In genomic region chr9:108022246-108022935, GRCh38 we compare ENCODE assay signal across 27 cellular contexts.
"Had no signal": no experiment of that assay in that cellular context is flagged by ENCODE, and none has a peak within 500 bp of the region (broad histone marks: within the 10 kb centered on the region; RNA-seq: fewer than 3 reads in every experiment).

No MANE protein-coding gene starts in this region.

- H3K4me3 ChIP-seq: adrenal gland, ascending aorta, gastroesophageal sphincter, hepatocyte, right lobe of liver, skin epidermis, uterus had no signal

- H3K9me3 ChIP-seq: adrenal gland, ascending aorta, gastroesophageal sphincter, right lobe of liver, uterus had no signal

- H3K36me3 ChIP-seq: adrenal gland, ascending aorta, brain microvascular endothelial cell, gastroesophageal sphincter, right lobe of liver, uterus, WERI-Rb-1 had no signal

- H3K79me2 ChIP-seq: hepatocyte had no signal

- H2AFZ ChIP-seq: hepatocyte had no signal

- H3K4me2 ChIP-seq: hepatocyte had no signal

- DNase-seq: activated CD4-positive, alpha-beta T cell treated with anti-CD3 and anti-CD28 coated beads for 48 hours; activated CD4-positive, alpha-beta T cell treated with anti-CD3 and anti-CD28 coated beads, Interleukin-2, amount 50 U/mL, for 48 hours; activated CD8-positive, alpha-beta memory T cell treated with anti-CD3 and anti-CD28 coated beads for 24 hours; activated effector memory CD4-positive, alpha-beta T cell treated with anti-CD3 and anti-CD28 coated beads, Interleukin-2, amount 50 U/mL, for 16 hours; activated naive CD4-positive, alpha-beta T cell treated with anti-CD3 and anti-CD28 coated beads for 36 hours; activated naive CD8-positive, alpha-beta T cell treated with anti-CD3 and anti-CD28 coated beads for 36 hours; adrenal gland; brain microvascular endothelial cell; caudate nucleus; cortex of kidney; effector memory CD8-positive, alpha-beta T cell; islet precursor cell; left cardiac atrium; mesendoderm; natural killer cell; right lobe of liver; stimulated activated CD4-positive, alpha-beta T cell treated with anti-CD3 and anti-CD28 coated beads, Interleukin-12 subunit alpha, Interleukin-12 subunit beta, amount 100 ng/mL, for 4 hours; stimulated activated CD4-positive, alpha-beta T cell treated with anti-CD3 and anti-CD28 coated beads, Interleukin-4, amount 100 ng/mL, for 24 hours; uterus; WERI-Rb-1 had no signal

- H3K27ac ChIP-seq: adrenal gland, ascending aorta, brain microvascular endothelial cell, gastroesophageal sphincter, hepatocyte, right lobe of liver, uterus, WERI-Rb-1 had no signal

- H3K4me1 ChIP-seq: adrenal gland, ascending aorta, gastroesophageal sphincter, right lobe of liver, uterus had no signal

- ATAC-seq: activated CD4-positive, CD25-positive, alpha-beta regulatory T cell treated with anti-CD3 and anti-CD28 coated beads, Interleukin-2, amount 50 U/mL, for 24 hours; effector memory CD8-positive, alpha-beta T cell; esophagus mucosa; gastroesophageal sphincter; left cardiac atrium; natural killer cell; right lobe of liver; stimulated activated effector memory CD8-positive, alpha-beta T cell treated with anti-CD3 and anti-CD28 coated beads, Interleukin-12 subunit alpha, Interleukin-12 subunit beta, amount 100 ng/mL, for 72 hours had no signal

- H3K27me3 ChIP-seq: adrenal gland, ascending aorta, brain microvascular endothelial cell, gastroesophageal sphincter, hepatocyte, right lobe of liver, uterus had no signal
